ENCODE assay signal across 9 cellular contexts in the genomic region with DNA sequence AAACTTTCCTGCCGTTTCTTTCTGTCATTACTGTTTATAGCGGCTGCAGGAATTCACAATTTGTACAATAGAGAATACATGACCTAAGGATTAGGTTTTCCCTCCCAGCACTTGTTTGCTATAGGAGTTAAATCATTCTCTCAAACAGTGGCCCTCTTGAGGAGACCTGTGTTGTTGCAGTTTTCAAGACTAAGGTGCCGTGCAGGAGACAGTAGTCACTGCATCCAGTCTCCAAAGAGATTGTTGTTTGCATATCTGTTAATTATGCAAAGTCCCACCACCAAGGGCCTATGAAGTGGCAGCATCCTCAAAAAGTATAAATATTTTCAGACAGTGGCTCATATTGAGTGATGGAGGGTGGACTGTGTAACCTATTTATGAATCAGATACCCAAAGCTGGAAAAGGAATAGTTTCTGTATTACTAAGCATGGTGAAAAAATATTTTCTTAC. TPM values are rescaled to one million over a fixed set of nuclear protein-coding genes. Genes with fewer than 3 reads are reported as not detected.
DNase-seq lines count a peak whose midpoint lies in the region; ATAC-seq and TF ChIP-seq lines count a peak whose summit lies in the region.
"Had no signal": no experiment of that assay in that cellular context is flagged by ENCODE, and none has a peak within 500 bp of the region (broad histone marks: within the 10 kb centered on the region; RNA-seq: fewer than 3 reads in every experiment).

No MANE protein-coding gene starts in this region.

- H3K4me1 ChIP-seq in left ventricle myocardium inferior, result peaks cover 38% of the 10 kb centered on the region

- no peaks in the 10 kb centered on the region for H3K36me3 ChIP-seq in left ventricle myocardium inferior

- no peak overlapping the region for H3K27ac ChIP-seq in left ventricle myocardium inferior (replicated peaks)

- POLR2A ChIA-PET in AG04449 (lab: Yijun Ruan, JAX), result interaction anchor here (0.8 to 4.6 kb wide), 2 partner anchors 55 to 62 kb away, joined by 3 to 41 read pairs; no protein-coding TSS in a partner anchor

- intact Hi-C loops in left ventricle myocardium inferior (cut with micrococcal nuclease), result loop anchor here (5.0 kb wide), 1 partner anchor 340 kb away; no protein-coding TSS in a partner anchor

- no peaks in the 10 kb centered on the region for H3K9me3 ChIP-seq in left ventricle myocardium inferior (replicated peaks)

- no peak for ATAC-seq in GM18861 (IDR thresholded peaks at IDR 0.05; ENCODE audit: unreplicated experiment)
- ATAC-seq in GM19395 (IDR thresholded peaks at IDR 0.05; ENCODE audit: unreplicated experiment), result no peak

- TF ChIP-seq CTCF in AG04449 (IDR thresholded peaks at IDR 0.05; ENCODE audit: insufficient read depth, low read length, missing control alignments), result peak; percentile 51
- TF ChIP-seq CTCF in GM12865 (IDR thresholded peaks at IDR 0.05; ENCODE audit: insufficient read depth, low read depth, low read length, missing control alignments), result peak; percentile 29
- TF ChIP-seq CTCF in LNCAP (IDR thresholded peaks at IDR 0.05), result peak; percentile 67
- TF ChIP-seq CTCF in WI38 (IDR thresholded peaks at IDR 0.05; ENCODE audit: low read depth, low read length), result peak; percentile 41; the same call in 1 of the 2 replicates
- peak; percentile 74 for TF ChIP-seq CTCF in left ventricle myocardium inferior (IDR thresholded peaks at IDR 0.05; ENCODE audit: borderline replicate concordance)

- peak overlapping the region; percentile 82 for H3K4me3 ChIP-seq in AG04449 (ENCODE audit: low read depth, low read length)
- H3K4me3 ChIP-seq in GM12865 (ENCODE audit: low read depth, low read length), result no peak overlapping the region
- peak overlapping the region; percentile 72 for H3K4me3 ChIP-seq in WI38 (ENCODE audit: low read depth, low read length)
- peak overlapping the region; percentile 82 for H3K4me3 ChIP-seq in left ventricle myocardium inferior
- H3K4me3 ChIP-seq in skeletal muscle cell (ENCODE audit: low read depth, low read length), result peak overlapping the region; percentile 67

- CTCF ChIA-PET in AG04449 (lab: Yijun Ruan, JAX), result interaction anchor here (0.8 to 4.8 kb wide), 7 partner anchors 10 to 352 kb away, joined by 3 to 51 read pairs (median 3); no protein-coding TSS in a partner anchor

- DNase-seq in AG04449 (ENCODE audit: low read depth, low spot score) (no peak), GM12865 (ENCODE audit: low read depth) (peak; percentile 29), left ventricle myocardium inferior (no peak), skeletal muscle cell (ENCODE audit: low read depth) (no peak)
- DNase-seq: naive B cell had no signal

- H3K27me3 ChIP-seq in left ventricle myocardium inferior (ENCODE audit: low read depth), result no peaks in the 10 kb centered on the region

RNA-seq across cellular contexts. Expression of a gene that starts 2.3 kb away (rescaled TPM):
- total RNA-seq in left ventricle myocardium inferior, result 6.5 TPM
